ENCODE assay signal across 1 cellular context in the genomic region with DNA sequence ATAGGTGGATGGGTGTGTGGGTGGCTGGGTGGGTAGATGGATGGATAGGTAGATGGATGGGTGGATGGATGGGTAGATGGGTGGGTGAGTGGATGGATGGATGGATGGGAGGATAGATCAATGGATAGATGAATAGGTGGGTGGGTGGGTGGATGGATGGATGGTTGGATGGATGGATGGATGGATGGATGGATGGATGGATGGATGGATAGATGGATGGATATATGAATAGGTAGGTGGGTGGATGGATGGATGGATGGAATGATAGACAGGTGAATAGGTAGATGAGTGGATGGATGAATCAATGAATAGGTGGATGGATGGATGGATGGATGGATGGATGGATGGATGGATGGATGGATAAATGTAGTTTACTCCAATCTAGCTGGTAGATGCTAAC.
A peak's percentile ranks its signal among the peaks of the same experiment; 100 is the strongest.
TF ChIP-seq lines count a peak whose summit lies in the region.

No MANE protein-coding gene starts in this region.

TF ChIP-seq in HEK293, 187 proteins besides CTCF, POLR2A, EP300 and RAD21 (continued from another document):
- TF ChIP-seq, protein P1, sequence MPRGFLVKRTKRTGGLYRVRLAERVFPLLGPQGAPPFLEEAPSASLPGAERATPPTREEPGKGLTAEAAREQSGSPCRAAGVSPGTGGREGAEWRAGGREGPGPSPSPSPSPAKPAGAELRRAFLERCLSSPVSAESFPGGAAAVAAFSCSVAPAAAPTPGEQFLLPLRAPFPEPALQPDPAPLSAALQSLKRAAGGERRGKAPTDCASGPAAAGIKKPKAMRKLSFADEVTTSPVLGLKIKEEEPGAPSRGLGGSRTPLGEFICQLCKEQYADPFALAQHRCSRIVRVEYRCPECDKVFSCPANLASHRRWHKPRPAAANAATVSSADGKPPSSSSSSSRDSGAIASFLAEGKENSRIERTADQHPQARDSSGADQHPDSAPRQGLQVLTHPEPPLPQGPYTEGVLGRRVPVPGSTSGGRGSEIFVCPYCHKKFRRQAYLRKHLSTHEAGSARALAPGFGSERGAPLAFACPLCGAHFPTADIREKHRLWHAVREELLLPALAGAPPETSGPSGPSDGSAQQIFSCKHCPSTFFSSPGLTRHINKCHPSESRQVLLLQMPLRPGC (tag by site-specific recombination; IDR thresholded peaks at IDR 0.05): no peak
- no peak for TF ChIP-seq ZNF548 (tag by site-specific recombination; IDR thresholded peaks at IDR 0.05)
- TF ChIP-seq, protein P2, sequence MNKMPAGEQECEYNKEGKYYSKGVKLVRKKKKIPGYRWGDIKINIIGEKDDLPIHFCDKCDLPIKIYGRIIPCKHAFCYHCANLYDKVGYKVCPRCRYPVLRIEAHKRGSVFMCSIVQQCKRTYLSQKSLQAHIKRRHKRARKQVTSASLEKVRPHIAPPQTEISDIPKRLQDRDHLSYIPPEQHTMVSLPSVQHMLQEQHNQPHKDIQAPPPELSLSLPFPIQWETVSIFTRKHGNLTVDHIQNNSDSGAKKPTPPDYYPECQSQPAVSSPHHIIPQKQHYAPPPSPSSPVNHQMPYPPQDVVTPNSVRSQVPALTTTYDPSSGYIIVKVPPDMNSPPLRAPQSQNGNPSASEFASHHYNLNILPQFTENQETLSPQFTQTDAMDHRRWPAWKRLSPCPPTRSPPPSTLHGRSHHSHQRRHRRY (tag by site-specific recombination; IDR thresholded peaks at IDR 0.05): no peak
- TF ChIP-seq ZFHX2 (tag by site-specific recombination; conservative IDR thresholded peaks at IDR 0.05): peak; percentile 34
- TF ChIP-seq ZBTB17 (tag by site-specific recombination; IDR thresholded peaks at IDR 0.05): peak; percentile 35; the same call in 1 of the 2 replicates
- TF ChIP-seq ZNF366 (tag by site-specific recombination; conservative IDR thresholded peaks at IDR 0.05): peak; percentile 93
- TF ChIP-seq, protein P3, sequence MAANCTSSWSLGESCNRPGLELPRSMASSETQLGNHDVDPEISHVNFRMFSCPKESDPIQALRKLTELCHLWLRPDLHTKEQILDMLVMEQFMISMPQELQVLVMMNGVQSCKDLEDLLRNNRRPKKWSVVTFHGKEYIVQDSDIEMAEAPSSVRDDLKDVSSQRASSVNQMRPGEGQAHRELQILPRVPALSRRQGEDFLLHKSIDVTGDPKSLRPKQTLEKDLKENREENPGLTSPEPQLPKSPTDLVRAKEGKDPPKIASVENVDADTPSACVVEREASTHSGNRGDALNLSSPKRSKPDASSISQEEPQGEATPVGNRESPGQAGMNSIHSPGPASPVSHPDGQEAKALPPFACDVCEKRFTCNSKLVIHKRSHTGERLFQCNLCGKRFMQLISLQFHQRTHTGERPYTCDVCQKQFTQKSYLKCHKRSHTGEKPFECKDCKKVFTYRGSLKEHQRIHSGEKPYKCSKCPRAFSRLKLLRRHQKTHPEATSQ (tag by site-specific recombination; IDR thresholded peaks at IDR 0.05): no peak
- TF ChIP-seq, protein P4, sequence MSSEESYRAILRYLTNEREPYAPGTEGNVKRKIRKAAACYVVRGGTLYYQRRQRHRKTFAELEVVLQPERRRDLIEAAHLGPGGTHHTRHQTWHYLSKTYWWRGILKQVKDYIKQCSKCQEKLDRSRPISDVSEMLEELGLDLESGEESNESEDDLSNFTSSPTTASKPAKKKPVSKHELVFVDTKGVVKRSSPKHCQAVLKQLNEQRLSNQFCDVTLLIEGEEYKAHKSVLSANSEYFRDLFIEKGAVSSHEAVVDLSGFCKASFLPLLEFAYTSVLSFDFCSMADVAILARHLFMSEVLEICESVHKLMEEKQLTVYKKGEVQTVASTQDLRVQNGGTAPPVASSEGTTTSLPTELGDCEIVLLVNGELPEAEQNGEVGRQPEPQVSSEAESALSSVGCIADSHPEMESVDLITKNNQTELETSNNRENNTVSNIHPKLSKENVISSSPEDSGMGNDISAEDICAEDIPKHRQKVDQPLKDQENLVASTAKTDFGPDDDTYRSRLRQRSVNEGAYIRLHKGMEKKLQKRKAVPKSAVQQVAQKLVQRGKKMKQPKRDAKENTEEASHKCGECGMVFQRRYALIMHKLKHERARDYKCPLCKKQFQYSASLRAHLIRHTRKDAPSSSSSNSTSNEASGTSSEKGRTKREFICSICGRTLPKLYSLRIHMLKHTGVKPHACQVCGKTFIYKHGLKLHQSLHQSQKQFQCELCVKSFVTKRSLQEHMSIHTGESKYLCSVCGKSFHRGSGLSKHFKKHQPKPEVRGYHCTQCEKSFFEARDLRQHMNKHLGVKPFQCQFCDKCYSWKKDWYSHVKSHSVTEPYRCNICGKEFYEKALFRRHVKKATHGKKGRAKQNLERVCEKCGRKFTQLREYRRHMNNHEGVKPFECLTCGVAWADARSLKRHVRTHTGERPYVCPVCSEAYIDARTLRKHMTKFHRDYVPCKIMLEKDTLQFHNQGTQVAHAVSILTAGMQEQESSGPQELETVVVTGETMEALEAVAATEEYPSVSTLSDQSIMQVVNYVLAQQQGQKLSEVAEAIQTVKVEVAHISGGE (tag by site-specific recombination; conservative IDR thresholded peaks at IDR 0.05; ENCODE audit: low read depth): no peak
TF ChIP-seq in HEK293: peak in this region for 4.
